In the genomic region with DNA sequence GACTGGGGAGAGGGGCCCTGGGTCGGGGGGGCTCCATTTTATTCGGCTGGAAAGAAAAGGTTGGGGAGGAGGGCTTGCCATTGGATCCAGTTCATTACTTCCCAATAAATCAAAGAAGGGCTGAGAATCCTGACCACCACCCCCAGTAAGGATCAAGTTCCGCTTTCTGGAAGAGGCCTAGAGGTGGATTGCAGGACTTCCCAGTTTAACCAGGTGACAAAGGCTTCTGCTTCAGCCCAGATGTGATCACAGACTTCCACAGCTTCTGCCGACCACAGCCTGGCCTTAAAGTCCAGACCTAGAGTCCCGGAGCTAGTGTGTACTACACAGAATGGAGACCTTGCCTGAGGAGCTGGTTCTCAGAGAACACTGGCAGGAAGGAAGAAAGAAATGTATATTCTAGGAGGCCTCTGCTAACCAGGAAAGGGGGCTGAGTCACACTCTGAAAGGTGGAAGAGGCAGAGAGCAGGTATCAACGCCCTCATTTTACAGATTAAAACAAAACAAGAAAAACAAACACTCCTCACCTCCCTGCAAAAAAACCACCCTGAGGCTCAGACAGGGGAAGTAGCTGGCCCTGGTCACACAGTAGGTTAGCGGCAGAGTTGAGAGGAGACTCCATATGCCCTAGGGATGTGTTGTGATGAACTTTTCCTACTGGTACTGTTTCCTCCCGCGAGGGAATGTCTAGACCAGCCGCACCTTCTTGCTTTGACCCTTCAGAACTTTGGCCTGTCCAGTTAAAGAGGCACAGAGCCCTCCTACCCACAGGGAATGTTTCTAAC, we compare ENCODE assay signal across 14 cellular contexts. TPM values are rescaled to one million over a fixed set of nuclear protein-coding genes. Genes with fewer than 3 reads are reported as not detected.
A peak's percentile ranks its signal among the peaks of the same experiment; 100 is the strongest.
DNase-seq lines count a peak whose midpoint lies in the region; ATAC-seq, FAIRE-seq and TF ChIP-seq lines count a peak whose summit lies in the region.
"Had no signal": no experiment of that assay in that cellular context is flagged by ENCODE, and none has a peak within 500 bp of the region (broad histone marks: within the 10 kb centered on the region; RNA-seq: fewer than 3 reads in every experiment).

No MANE protein-coding gene starts in this region.

- H3K9ac ChIP-seq in OCI-LY3 (ENCODE audit: low read length) (peak overlapping the region; percentile 52), trophoblast cell (ENCODE audit: low read length) (no peak overlapping the region)

- H3K9me2 ChIP-seq in GM23338 (ENCODE audit: insufficient read depth): no peaks in the 10 kb centered on the region

- H3K36me3 Mint-ChIP-seq in GM23338 (ENCODE audit: low read depth): no peaks in the 10 kb centered on the region

- H3K4me1 ChIP-seq in GM23338 (ENCODE audit: insufficient read depth): peaks cover 7% of the 10 kb centered on the region
- H3K4me1 ChIP-seq in OCI-LY3 (ENCODE audit: low read length): peaks cover 8% of the 10 kb centered on the region
- H3K4me1 ChIP-seq in trophoblast cell (ENCODE audit: control insufficient read depth in 1 of 2, insufficient read depth in 2 of 2, low read length in 2 of 2): peaks cover 4 to 16% of the 10 kb centered on the region in 2 experiments

- H2AK5ac ChIP-seq in trophoblast cell (ENCODE audit: low read length): no peak overlapping the region

- no peak for TF ChIP-seq CTCF in GM23338 (conservative IDR thresholded peaks at IDR 0.05; ENCODE audit: low read depth in 2 of 2)
- TF ChIP-seq CTCF in OCI-LY3 (IDR thresholded peaks at IDR 0.05; ENCODE audit: low read depth, low read length): no peak

- H3K79me2 ChIP-seq in GM23338 (replicated peaks; ENCODE audit: insufficient read depth) (no peaks in the 10 kb centered on the region), OCI-LY3 (ENCODE audit: low read length) (no peaks in the 10 kb centered on the region), trophoblast cell (ENCODE audit: control insufficient read depth, insufficient read depth, low read length, poor library complexity) (no peaks in the 10 kb centered on the region)

- no peaks in the 10 kb centered on the region for H3K79me1 ChIP-seq in trophoblast cell (ENCODE audit: low read length)

- 0 out of 3 replicates have a peak overlapping the region, but pooled peaks have one; percentile 46 for H3K4me3 Mint-ChIP-seq in GM23338
- H3K4me3 Mint-ChIP-seq: activated T-cell treated with anti-CD3 and anti-CD28 coated beads, Interleukin-2, amount 50 U/mL, for 72 hours; dendritic cell treated with granulocyte-macrophage colony-stimulating factor and Interleukin-4, amounts not matched to agents 40 ng/mL and 50 ng/mL, for 4 days; IgD-negative memory B cell had no signal

- H4K91ac ChIP-seq in trophoblast cell (ENCODE audit: low read depth, low read length): no peak overlapping the region

- H3K4me2 ChIP-seq in GM23338 (peak overlapping the region; percentile 98; the same call in 1 of the 2 replicates), OCI-LY3 (ENCODE audit: low read length) (peak overlapping the region; percentile 77), trophoblast cell (ENCODE audit: low read length) (no peak overlapping the region)

- H4K8ac ChIP-seq in trophoblast cell (ENCODE audit: low read depth, low read length): no peak overlapping the region

- H2BK120ac ChIP-seq in trophoblast cell (ENCODE audit: insufficient read depth, low read length, poor library complexity): no peak overlapping the region

- no peak for FAIRE-seq in HTR-8/SVneo (lab: Jason Lieb, UNC)
- FAIRE-seq: GM12891 had no signal

- H4K12ac ChIP-seq in trophoblast cell (ENCODE audit: low read depth, low read length): no peak overlapping the region

- H3K4me3 ChIP-seq in GM23338 (peak overlapping the region; percentile 77; the same call in 1 of the 2 replicates), OCI-LY3 (ENCODE audit: low read length) (peak overlapping the region; percentile 79), trophoblast cell (ENCODE audit: low read depth, low read length) (no peak overlapping the region)

- H3K27ac ChIP-seq in GM23338 (ENCODE audit: low read depth): no peak overlapping the region
- no peak overlapping the region for H3K27ac ChIP-seq in OCI-LY3 (ENCODE audit: low read length)
- no peak overlapping the region for H3K27ac ChIP-seq in trophoblast cell (ENCODE audit: low read depth, low read length)
- H3K27ac ChIP-seq: SJSA1 had no signal

- no peaks in the 10 kb centered on the region for H3K36me3 ChIP-seq in GM23338 (ENCODE audit: insufficient read depth)
- no peaks in the 10 kb centered on the region for H3K36me3 ChIP-seq in OCI-LY3 (replicated peaks; ENCODE audit: low read depth, low read length)
- no peaks in the 10 kb centered on the region for H3K36me3 ChIP-seq in trophoblast cell (ENCODE audit: control insufficient read depth in 1 of 2, insufficient read depth in 2 of 2, low read length in 2 of 2)
- H3K36me3 ChIP-seq: lower lobe of right lung, SJSA1 had no signal

- H3K9me3 ChIP-seq in OCI-LY3 (ENCODE audit: insufficient read depth, low read length): no peaks in the 10 kb centered on the region
- no peaks in the 10 kb centered on the region for H3K9me3 ChIP-seq in trophoblast cell (ENCODE audit: insufficient read depth, low read depth, low read length)
- H3K9me3 ChIP-seq: lower lobe of right lung, SJSA1 had no signal

- H3K23ac ChIP-seq in trophoblast cell (ENCODE audit: low read length): no peak overlapping the region

- H3K4ac ChIP-seq in trophoblast cell (ENCODE audit: low read depth, low read length): no peak overlapping the region

- H3K4me1 Mint-ChIP-seq in GM23338: peaks cover 12% of the 10 kb centered on the region; the same call in 2 of the 3 replicates

- no peak overlapping the region for H3K18ac ChIP-seq in trophoblast cell (ENCODE audit: low read length)

- no peak overlapping the region for H3K14ac ChIP-seq in trophoblast cell (ENCODE audit: low read length)

- H3K27me3 ChIP-seq in GM23338 (ENCODE audit: insufficient read depth) (peaks cover 47% of the 10 kb centered on the region), OCI-LY3 (ENCODE audit: low read depth, low read length) (no peaks in the 10 kb centered on the region; the same call in 1 of the 2 replicates), trophoblast cell (ENCODE audit: insufficient read depth, low read length) (peaks cover 11% of the 10 kb centered on the region)

- H2BK5ac ChIP-seq in trophoblast cell (ENCODE audit: low read depth, low read length, poor library complexity): no peak overlapping the region

- H3K27me3 Mint-ChIP-seq in GM23338 (ENCODE audit: insufficient read depth, low read depth, poor library complexity): peaks cover 31% of the 10 kb centered on the region

- H3K27ac Mint-ChIP-seq in GM23338: no peak overlapping the region
- H3K27ac Mint-ChIP-seq: activated T-cell treated with anti-CD3 and anti-CD28 coated beads, Interleukin-2, amount 50 U/mL, for 72 hours; dendritic cell treated with granulocyte-macrophage colony-stimulating factor and Interleukin-4, amounts not matched to agents 40 ng/mL and 50 ng/mL, for 4 days; IgD-negative memory B cell had no signal

- no peak for DNase-seq in GM23338 (ENCODE audit: low spot score)
- DNase-seq in trophoblast cell: peak; percentile 39 to 61
- DNase-seq in HTR-8/SVneo (ENCODE audit: insufficient read length, low spot score): no peak
- DNase-seq in epidermal melanocyte (ENCODE audit: insufficient read length, low spot score): no peak
- DNase-seq: activated CD4-positive, alpha-beta T cell treated with anti-CD3 and anti-CD28 coated beads, Interleukin-2, amount 50 U/mL, for 4 hours had no signal

- 0 out of 2 replicates have a peak, but pooled peaks cover 3% of the 10 kb centered on the region for H4K20me1 ChIP-seq in GM23338 (replicated peaks; ENCODE audit: insufficient read depth)
- H4K20me1 ChIP-seq in OCI-LY3 (ENCODE audit: insufficient read depth, low read length): no peaks in the 10 kb centered on the region

- peak overlapping the region; percentile 90; the same call in 1 of the 2 replicates for H2AFZ ChIP-seq in GM23338
- H2AFZ ChIP-seq in OCI-LY3 (ENCODE audit: low read depth, low read length): peak overlapping the region; percentile 49
- no peak overlapping the region for H2AFZ ChIP-seq in trophoblast cell (ENCODE audit: insufficient read depth, low read length, poor library complexity)

- H3K9me3 Mint-ChIP-seq in GM23338: no peaks in the 10 kb centered on the region
- H3K9me3 Mint-ChIP-seq: activated T-cell treated with anti-CD3 and anti-CD28 coated beads, Interleukin-2, amount 50 U/mL, for 72 hours; dendritic cell treated with granulocyte-macrophage colony-stimulating factor and Interleukin-4, amounts not matched to agents 40 ng/mL and 50 ng/mL, for 4 days; IgD-negative memory B cell had no signal

- no peak for ATAC-seq in GM23338
- ATAC-seq in esophagus mucosa: peak; percentile 49
- ATAC-seq in HG03432 (IDR thresholded peaks at IDR 0.05; ENCODE audit: unreplicated experiment): no peak

- H3F3A ChIP-seq in GM23338 (replicated peaks; ENCODE audit: low read depth): 0 out of 2 replicates have a peak, but pooled peaks cover 3% of the 10 kb centered on the region

- WGBS in trophoblast cell (ENCODE audit: extremely low coverage, insufficient coverage, insufficient read length): no CpG with 5 or more reads among the region's 10 CpGs

- no peak overlapping the region for H2BK12ac ChIP-seq in trophoblast cell (ENCODE audit: low read length)

TF ChIP-seq in GM23338, 12 proteins besides CTCF, POLR2A, EP300 and RAD21 (continues in another document):
- TF ChIP-seq ZNF331 (CRISPR knock-in tag; IDR thresholded peaks at IDR 0.05; ENCODE audit: low read depth) (no peak), ZNF114 (CRISPR knock-in tag; IDR thresholded peaks at IDR 0.05) (no peak)

RNA-seq across cellular contexts. Expression of a gene that starts 1.1 kb away (rescaled TPM):
- total RNA-seq in GM23338 (2014; rRNA removed; shearing (Covaris generic)): 2.1 and 4.1 TPM in 2 replicates
- 0.27 and 0.33 TPM in 2 replicates for polyA plus RNA-seq in GM23338 (2016; fragmentation: Nextera tagmentation; extraction: Ambion mirVana)
- 17.3 TPM for total RNA-seq in esophagus mucosa
- 7.4 and 7.5 TPM in 2 replicates for polyA plus RNA-seq in trophoblast cell (2013)
- polyA plus RNA-seq: IgD-negative memory B cell had no signal

Comparison
In these comparisons a context has a peak if more than half of its experiments do, and no peak if none do; other contexts are left out.
1. DNase-seq: peak in trophoblast cell (2 of 2); none in GM23338 (single experiment), HTR-8/SVneo (single experiment) and epidermal melanocyte (single experiment).